Comparison of ENCODE assay signal across 19 cellular contexts in genomic region chr7:156843157-156843556, GRCh38.
"Had no signal": no experiment of that assay in that cellular context is flagged by ENCODE, and none has a peak within 500 bp of the region (broad histone marks: within the 10 kb centered on the region; RNA-seq: fewer than 3 reads in every experiment).

No MANE protein-coding gene starts in this region.

- H3K4me3 ChIP-seq: MG63, Peyer's patch, SJCRH30 had no signal

- H3K4me1 ChIP-seq: Peyer's patch, SJCRH30 had no signal

- DNase-seq: KBM-7, MG63, NCI-H1092, NCI-H1105 treated with DMSO at 0.1 percent for 48 hours, NCI-H1417 treated with DMSO at 0.1 percent for 48 hours, NCI-H146, NCI-H1694 treated with DMSO at 0.1 percent for 48 hours, NCI-H1930, NCI-H2081, NCI-H2107, NCI-H2227 treated with DMSO at 0.1 percent for 48 hours, NCI-H524, NCI-H526 treated with DMSO at 0.1 percent for 48 hours, NCI-H748 treated with DMSO at 0.1 percent for 48 hours, PC-3, Peyer's patch, SHP77 treated with DMSO at 0.1 percent for 48 hours, SJCRH30 had no signal

- H3K9me3 ChIP-seq: MG63, Peyer's patch, SJCRH30 had no signal

- H3K36me3 ChIP-seq: MG63, Peyer's patch, SJCRH30 had no signal

- H3K27ac ChIP-seq: HL-60, Peyer's patch, SJCRH30 had no signal

- H3K27me3 ChIP-seq: MG63, Peyer's patch, SJCRH30 had no signal
